In the genomic region with DNA sequence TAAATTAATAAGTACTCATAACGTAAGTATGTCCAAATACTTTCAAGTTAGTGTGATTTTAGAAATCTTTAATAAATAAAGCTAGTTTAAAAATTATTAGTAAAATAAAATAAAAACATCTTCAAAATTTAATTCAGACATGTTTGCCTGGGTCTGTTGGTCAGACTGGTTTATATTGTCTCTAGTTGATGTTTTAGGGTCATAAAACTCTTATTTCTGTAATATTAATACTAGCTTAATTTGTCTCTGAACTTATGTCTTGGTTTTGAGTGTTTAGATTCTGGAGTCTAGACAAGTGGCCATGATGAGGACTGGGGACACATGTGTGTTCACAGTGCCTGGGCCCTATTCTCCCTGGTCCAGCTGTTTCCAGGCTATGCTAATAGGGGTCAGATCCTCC, we compare ENCODE assay signal across 1 cellular context.
TF ChIP-seq lines count a peak whose summit lies in the region.

No MANE protein-coding gene starts in this region.

TF ChIP-seq in HEK293, 187 proteins besides CTCF, POLR2A, EP300 and RAD21 (continued from another document):
- TF ChIP-seq ZNF626 (tag by site-specific recombination; IDR thresholded peaks at IDR 0.05) (peak; percentile 65; the same call in 1 of the 2 replicates), ZNF324 (tag by site-specific recombination; IDR thresholded peaks at IDR 0.05) (no peak), RBAK (tag by site-specific recombination; IDR thresholded peaks at IDR 0.05) (no peak), GLIS2 (tag by site-specific recombination; IDR thresholded peaks at IDR 0.05) (no peak), ZNF23 (tag by site-specific recombination; IDR thresholded peaks at IDR 0.05; ENCODE audit: borderline replicate concordance) (no peak), ZBTB7A (tag by site-specific recombination; IDR thresholded peaks at IDR 0.05; ENCODE audit: low read depth) (no peak), ZNF140 (tag by site-specific recombination; IDR thresholded peaks at IDR 0.05) (no peak), ZFP37 (tag by site-specific recombination; IDR thresholded peaks at IDR 0.05) (no peak), REPIN1 (tag by site-specific recombination; IDR thresholded peaks at IDR 0.05; ENCODE audit: low read depth) (no peak), ZNF223 (tag by site-specific recombination; IDR thresholded peaks at IDR 0.05) (no peak), ZBTB8A (tag by site-specific recombination; IDR thresholded peaks at IDR 0.05) (no peak)
- TF ChIP-seq, protein P1, sequence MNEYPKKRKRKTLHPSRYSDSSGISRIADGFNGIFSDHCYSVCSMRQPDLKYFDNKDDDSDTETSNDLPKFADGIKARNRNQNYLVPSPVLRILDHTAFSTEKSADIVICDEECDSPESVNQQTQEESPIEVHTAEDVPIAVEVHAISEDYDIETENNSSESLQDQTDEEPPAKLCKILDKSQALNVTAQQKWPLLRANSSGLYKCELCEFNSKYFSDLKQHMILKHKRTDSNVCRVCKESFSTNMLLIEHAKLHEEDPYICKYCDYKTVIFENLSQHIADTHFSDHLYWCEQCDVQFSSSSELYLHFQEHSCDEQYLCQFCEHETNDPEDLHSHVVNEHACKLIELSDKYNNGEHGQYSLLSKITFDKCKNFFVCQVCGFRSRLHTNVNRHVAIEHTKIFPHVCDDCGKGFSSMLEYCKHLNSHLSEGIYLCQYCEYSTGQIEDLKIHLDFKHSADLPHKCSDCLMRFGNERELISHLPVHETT (tag by site-specific recombination; IDR thresholded peaks at IDR 0.05) = no peak
- TF ChIP-seq, protein P2, sequence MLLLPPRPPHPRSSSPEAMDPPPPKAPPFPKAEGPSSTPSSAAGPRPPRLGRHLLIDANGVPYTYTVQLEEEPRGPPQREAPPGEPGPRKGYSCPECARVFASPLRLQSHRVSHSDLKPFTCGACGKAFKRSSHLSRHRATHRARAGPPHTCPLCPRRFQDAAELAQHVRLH (tag by site-specific recombination; IDR thresholded peaks at IDR 0.05) = no peak
- TF ChIP-seq, protein P3, sequence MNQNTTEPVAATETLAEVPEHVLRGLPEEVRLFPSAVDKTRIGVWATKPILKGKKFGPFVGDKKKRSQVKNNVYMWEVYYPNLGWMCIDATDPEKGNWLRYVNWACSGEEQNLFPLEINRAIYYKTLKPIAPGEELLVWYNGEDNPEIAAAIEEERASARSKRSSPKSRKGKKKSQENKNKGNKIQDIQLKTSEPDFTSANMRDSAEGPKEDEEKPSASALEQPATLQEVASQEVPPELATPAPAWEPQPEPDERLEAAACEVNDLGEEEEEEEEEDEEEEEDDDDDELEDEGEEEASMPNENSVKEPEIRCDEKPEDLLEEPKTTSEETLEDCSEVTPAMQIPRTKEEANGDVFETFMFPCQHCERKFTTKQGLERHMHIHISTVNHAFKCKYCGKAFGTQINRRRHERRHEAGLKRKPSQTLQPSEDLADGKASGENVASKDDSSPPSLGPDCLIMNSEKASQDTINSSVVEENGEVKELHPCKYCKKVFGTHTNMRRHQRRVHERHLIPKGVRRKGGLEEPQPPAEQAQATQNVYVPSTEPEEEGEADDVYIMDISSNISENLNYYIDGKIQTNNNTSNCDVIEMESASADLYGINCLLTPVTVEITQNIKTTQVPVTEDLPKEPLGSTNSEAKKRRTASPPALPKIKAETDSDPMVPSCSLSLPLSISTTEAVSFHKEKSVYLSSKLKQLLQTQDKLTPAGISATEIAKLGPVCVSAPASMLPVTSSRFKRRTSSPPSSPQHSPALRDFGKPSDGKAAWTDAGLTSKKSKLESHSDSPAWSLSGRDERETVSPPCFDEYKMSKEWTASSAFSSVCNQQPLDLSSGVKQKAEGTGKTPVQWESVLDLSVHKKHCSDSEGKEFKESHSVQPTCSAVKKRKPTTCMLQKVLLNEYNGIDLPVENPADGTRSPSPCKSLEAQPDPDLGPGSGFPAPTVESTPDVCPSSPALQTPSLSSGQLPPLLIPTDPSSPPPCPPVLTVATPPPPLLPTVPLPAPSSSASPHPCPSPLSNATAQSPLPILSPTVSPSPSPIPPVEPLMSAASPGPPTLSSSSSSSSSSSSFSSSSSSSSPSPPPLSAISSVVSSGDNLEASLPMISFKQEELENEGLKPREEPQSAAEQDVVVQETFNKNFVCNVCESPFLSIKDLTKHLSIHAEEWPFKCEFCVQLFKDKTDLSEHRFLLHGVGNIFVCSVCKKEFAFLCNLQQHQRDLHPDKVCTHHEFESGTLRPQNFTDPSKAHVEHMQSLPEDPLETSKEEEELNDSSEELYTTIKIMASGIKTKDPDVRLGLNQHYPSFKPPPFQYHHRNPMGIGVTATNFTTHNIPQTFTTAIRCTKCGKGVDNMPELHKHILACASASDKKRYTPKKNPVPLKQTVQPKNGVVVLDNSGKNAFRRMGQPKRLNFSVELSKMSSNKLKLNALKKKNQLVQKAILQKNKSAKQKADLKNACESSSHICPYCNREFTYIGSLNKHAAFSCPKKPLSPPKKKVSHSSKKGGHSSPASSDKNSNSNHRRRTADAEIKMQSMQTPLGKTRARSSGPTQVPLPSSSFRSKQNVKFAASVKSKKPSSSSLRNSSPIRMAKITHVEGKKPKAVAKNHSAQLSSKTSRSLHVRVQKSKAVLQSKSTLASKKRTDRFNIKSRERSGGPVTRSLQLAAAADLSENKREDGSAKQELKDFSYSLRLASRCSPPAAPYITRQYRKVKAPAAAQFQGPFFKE (tag by site-specific recombination; IDR thresholded peaks at IDR 0.05; ENCODE audit: borderline replicate concordance) = no peak
